In the genomic region with DNA sequence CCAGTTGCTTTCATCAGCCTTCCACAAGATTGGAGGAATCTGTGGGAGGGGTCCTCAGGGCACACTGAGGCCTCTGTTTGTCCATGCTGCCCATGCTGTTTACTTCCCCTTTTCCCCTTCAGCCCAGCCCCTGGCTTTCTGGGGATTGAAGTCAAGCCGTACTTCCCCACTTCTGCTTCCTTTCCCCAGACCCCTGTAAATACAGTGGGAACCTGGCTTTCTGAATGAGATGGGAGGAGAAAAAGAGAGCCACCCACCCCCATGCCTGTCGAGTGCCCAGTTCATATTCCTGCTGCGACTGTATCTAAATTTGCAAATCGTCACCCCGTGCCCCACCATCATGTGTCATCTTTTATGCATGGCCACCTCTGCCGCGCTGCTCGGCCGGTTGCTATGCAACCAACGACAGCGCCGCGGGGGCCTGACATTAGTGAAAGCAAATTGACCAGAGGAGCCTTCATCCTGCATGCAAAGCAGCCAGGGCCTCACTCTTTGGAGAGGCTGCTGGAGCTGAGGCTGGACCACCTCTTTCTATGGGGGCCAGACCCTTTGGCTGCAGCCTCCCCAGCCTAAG, we compare ENCODE assay signal across 8 cellular contexts.
DNase-seq lines count a peak whose midpoint lies in the region; ATAC-seq, FAIRE-seq and TF ChIP-seq lines count a peak whose summit lies in the region.

No MANE protein-coding gene starts in this region.

- peak; percentile 75 for ATAC-seq in GM18861 (IDR thresholded peaks at IDR 0.05; ENCODE audit: unreplicated experiment)
- peak; percentile 86 for ATAC-seq in HG02852 (IDR thresholded peaks at IDR 0.05; ENCODE audit: unreplicated experiment)
- no peak for ATAC-seq in foreskin keratinocyte

- H3K9me3 Mint-ChIP-seq in CD4-positive, alpha-beta memory T cell, result peaks cover 0 to 3% (median 0%) of the 10 kb centered on the region in 8 donors

- POLR2A ChIA-PET in CD4-positive, alpha-beta memory T cell (lab: Charles Lee; ENCODE audit: partially characterized antibody), result no interaction called here

- peaks cover 10 to 16% of the 10 kb centered on the region in 2 donors for H3K27me3 Mint-ChIP-seq in CD4-positive, alpha-beta memory T cell

- peak; percentile 69 for DNase-seq in NCI-H2107 treated with DMSO at 0.1 percent for 48 hours (lab: John Stamatoyannopoulos, UW; ENCODE audit: unreplicated experiment)
- DNase-seq in activated CD4-positive, alpha-beta T cell treated with anti-CD3 and anti-CD28 coated beads for 48 hours, result no peak
- DNase-seq in foreskin keratinocyte, result no peak
- no peak for DNase-seq in breast epithelium (ENCODE audit: low spot score in 2 of 2)
- no peak for DNase-seq in CD4-positive, alpha-beta memory T cell

- no peak overlapping the region for H3K4me3 Mint-ChIP-seq in CD4-positive, alpha-beta memory T cell

- no peak for TF ChIP-seq POLR2A in breast epithelium (IDR thresholded peaks at IDR 0.05)

- H3K27ac ChIP-seq in foreskin keratinocyte (no peak overlapping the region), breast epithelium (no peak overlapping the region)
- H3K27ac ChIP-seq in CD4-positive, alpha-beta memory T cell (ENCODE audit: low read depth, low read length), result no peak overlapping the region

- H3K9me3 ChIP-seq in breast epithelium, result no peaks in the 10 kb centered on the region
- no peaks in the 10 kb centered on the region for H3K9me3 ChIP-seq in CD4-positive, alpha-beta memory T cell (ENCODE audit: control insufficient read depth in 1 of 2, low read length in 2 of 2)

- no peaks in the 10 kb centered on the region for H3K4me1 Mint-ChIP-seq in CD4-positive, alpha-beta memory T cell

- intact Hi-C loops in breast epithelium (cut with DNase I; ENCODE audit: low total_unique reads), result no loop called here
- intact Hi-C loops in CD4-positive, alpha-beta memory T cell (cut with micrococcal nuclease), result no loop called here

- TF ChIP-seq CTCF in foreskin keratinocyte (conservative IDR thresholded peaks at IDR 0.05) (no peak), breast epithelium (IDR thresholded peaks at IDR 0.05) (no peak)

- FAIRE-seq in islet of Langerhans (lab: Jason Lieb, UNC), result peak; percentile 78

- no peaks in the 10 kb centered on the region for H3K4me1 ChIP-seq in foreskin keratinocyte
- no peaks in the 10 kb centered on the region for H3K4me1 ChIP-seq in breast epithelium
- H3K4me1 ChIP-seq in CD4-positive, alpha-beta memory T cell (ENCODE audit: insufficient read depth, low read length), result no peaks in the 10 kb centered on the region

- H3K36me3 Mint-ChIP-seq in CD4-positive, alpha-beta memory T cell, result no peaks in the 10 kb centered on the region

- no peak overlapping the region for H3K4me3 ChIP-seq in breast epithelium
- no peak overlapping the region for H3K4me3 ChIP-seq in CD4-positive, alpha-beta memory T cell (ENCODE audit: low read length in 2 of 2)

- no peak overlapping the region for H3K27ac Mint-ChIP-seq in CD4-positive, alpha-beta memory T cell

- H3K36me3 ChIP-seq in breast epithelium, result no peaks in the 10 kb centered on the region
- no peaks in the 10 kb centered on the region for H3K36me3 ChIP-seq in CD4-positive, alpha-beta memory T cell (ENCODE audit: insufficient read depth, low read length)

- H3K27me3 ChIP-seq in foreskin keratinocyte (no peaks in the 10 kb centered on the region), breast epithelium (peaks cover 0 to 23% of the 10 kb centered on the region in 2 donors)
- H3K27me3 ChIP-seq in CD4-positive, alpha-beta memory T cell (ENCODE audit: insufficient read depth, low read length), result no peaks in the 10 kb centered on the region

- CTCF ChIA-PET in CD4-positive, alpha-beta memory T cell (lab: Charles Lee; ENCODE audit: partially characterized antibody), result no interaction called here
